8 cellular contexts compared by ENCODE assay signal in genomic region chr7:149285581-149285975, GRCh38. TPM values are rescaled to one million over a fixed set of nuclear protein-coding genes. Genes with fewer than 3 reads are reported as not detected.
DNase-seq lines count a peak whose midpoint lies in the region; ATAC-seq, FAIRE-seq and TF ChIP-seq lines count a peak whose summit lies in the region.

No MANE protein-coding gene starts in this region.

- BruUV-seq in OCI-LY7 (replicated peaks; lab: Mats Ljungman, UMichigan): no TSS peak

- CTCF ChIA-PET in OCI-LY7 (lab: Charles Lee; ENCODE audit: unreplicated experiment) (interaction anchor here (0.6 kb wide), 1 partner anchor 90 kb away, joined by 3 read pairs; the partner anchor contains the start of gene ZNF282), H1 (lab: Charles Lee; ENCODE audit: partially characterized antibody) (interaction anchor here (0.9 to 4.4 kb wide), 11 partner anchors 9 to 120 kb away, joined by 3 to 21 read pairs (median 7); partner anchors contain the start of genes ZNF282 and ZNF783)

- no peak overlapping the region for H3K56ac ChIP-seq in H1 (replicated peaks; ENCODE audit: insufficient read length, low read depth, low read length)

- H2BK15ac ChIP-seq in H1 (ENCODE audit: low read length): no peak overlapping the region

- H3K79me2 ChIP-seq in OCI-LY7 (ENCODE audit: insufficient read depth, low read depth, low read length) (no peaks in the 10 kb centered on the region), H1 (ENCODE audit: control insufficient read depth in 1 of 2, insufficient read depth in 2 of 2, low read length in 2 of 2) (no peaks in the 10 kb centered on the region)

- H3K14ac ChIP-seq in H1 (ENCODE audit: insufficient read length): no peak overlapping the region

- peak in 1 of 2 experiments; percentile 5; a peak in 1 of 3 replicates for TF ChIP-seq POLR2A in H1 (IDR thresholded peaks at IDR 0.05; ENCODE audit: control extremely low read depth in 1 of 2, low read depth in 2 of 2, low read length in 2 of 2)

- peak overlapping the region; percentile 78 for H3K18ac ChIP-seq in H1 (ENCODE audit: extremely low read depth, low read length)

- TF ChIP-seq RAD21 in H1 (IDR thresholded peaks at IDR 0.05 in 1 of 2, conservative IDR thresholded peaks at IDR 0.05 in 1 of 2; ENCODE audit: low read depth in 2 of 2, low read length in 2 of 2): no peak

- peak overlapping the region; percentile 64 for H3K4me3 ChIP-seq in OCI-LY7 (ENCODE audit: low read depth, low read length, poor library complexity, severe bottlenecking)
- H3K4me3 ChIP-seq in H1 (ENCODE audit: extremely low read depth in 1 of 4, insufficient read depth in 2 of 4, low read depth in 3 of 4, low read length in 4 of 4): peak overlapping the region; percentile 73 to 79 (median 74)
- peak overlapping the region; percentile 77 for H3K4me3 ChIP-seq in mucosa of stomach (ENCODE audit: low read length)

- H3K27me3 ChIP-seq in H1 (replicated peaks in 1 of 4; ENCODE audit: control insufficient read depth in 3 of 4, extremely low read depth in 1 of 4, insufficient read depth in 3 of 4, low read length in 3 of 4) (peaks cover 0 to 8% (median 4%) of the 10 kb centered on the region in 4 experiments; a peak in 3 of 7 replicates), mucosa of stomach (ENCODE audit: control insufficient read depth, insufficient read depth, low read length) (peaks cover 4% of the 10 kb centered on the region)

- H3K79me1 ChIP-seq in H1 (ENCODE audit: low read depth, low read length): peaks cover 3% of the 10 kb centered on the region

- H3K9me2 ChIP-seq in OCI-LY7 (ENCODE audit: insufficient read depth, low read length): no peaks in the 10 kb centered on the region

- no peak overlapping the region for H4K5ac ChIP-seq in H1 (ENCODE audit: insufficient read length, low read depth, low read length)

- DNase-seq in GM03348 (ENCODE audit: low spot score) (peak; percentile 54), OCI-LY7 (ENCODE audit: low spot score) (no peak), H1 (ENCODE audit: low read depth in 1 of 2, low spot score in 2 of 2) (no peak), GM19240 (ENCODE audit: insufficient read length, low spot score) (no peak), SKM-1 treated with dmso at 0.1 percent for 144 hours (lab: John Stamatoyannopoulos, UW; ENCODE audit: unreplicated experiment) (no peak)
- DNase-seq in activated CD4-positive, alpha-beta T cell treated with anti-CD3 and anti-CD28 coated beads, Interleukin-2, amount 50 U/mL, for 4 hours: no peak

- H3K4ac ChIP-seq in H1 (replicated peaks; ENCODE audit: insufficient read length, low read depth, low read length): peak overlapping the region; percentile 33

- peak overlapping the region; percentile 44; the same call in 1 of the 2 replicates for H2BK5ac ChIP-seq in H1 (ENCODE audit: low read depth, low read length)

- H2BK12ac ChIP-seq in H1 (ENCODE audit: low read depth, low read length): no peak overlapping the region

- intact Hi-C loops in OCI-LY7 (cut with micrococcal nuclease; ENCODE audit: unreplicated experiment): loop anchor here (1.0 kb wide), 1 partner anchor 23 kb away; the partner anchor contains the start of gene ZNF783

- no peak for ATAC-seq in HG03457 (IDR thresholded peaks at IDR 0.05; ENCODE audit: unreplicated experiment)

- H3K9ac ChIP-seq in H1 (replicated peaks in 1 of 4; ENCODE audit: extremely low read depth in 1 of 4, low read depth in 3 of 4, low read length in 3 of 4): peak overlapping the region; percentile 63 to 76 (median 74)
- H3K9ac ChIP-seq in mucosa of stomach (ENCODE audit: low read length): peak overlapping the region; percentile 59

- peak overlapping the region; percentile 96 for H4K8ac ChIP-seq in H1 (ENCODE audit: extremely low read depth, insufficient read depth, low read length)

- H3K4me2 ChIP-seq in OCI-LY7 (ENCODE audit: low read length) (peak overlapping the region; percentile 87), H1 (ENCODE audit: insufficient read depth in 1 of 2, low read depth in 2 of 2, low read length in 2 of 2) (peak overlapping the region; percentile 91 to 97)

- no peak overlapping the region for H2AK5ac ChIP-seq in H1 (ENCODE audit: low read depth, low read length)

- H3K9me3 ChIP-seq in OCI-LY7 (ENCODE audit: low read length) (no peaks in the 10 kb centered on the region), H1 (ENCODE audit: insufficient read depth in 2 of 2, low read depth in 1 of 2, low read length in 1 of 2) (no peaks in the 10 kb centered on the region), mucosa of stomach (ENCODE audit: control insufficient read depth, low read length) (no peaks in the 10 kb centered on the region)

- peaks cover 5% of the 10 kb centered on the region for H3K23me2 ChIP-seq in H1 (ENCODE audit: low read depth, low read length)

- H3K36me3 ChIP-seq in OCI-LY7 (ENCODE audit: insufficient read depth, low read length): peaks cover 1% of the 10 kb centered on the region; the same call in 1 of the 2 replicates
- H3K36me3 ChIP-seq in H1 (ENCODE audit: control insufficient read depth in 2 of 4, insufficient read depth in 4 of 4, low read length in 3 of 4): peaks cover 0 to 7% (median 0%) of the 10 kb centered on the region in 4 experiments; a peak in 1 of 8 replicates
- no peaks in the 10 kb centered on the region for H3K36me3 ChIP-seq in mucosa of stomach (ENCODE audit: control insufficient read depth, insufficient read depth, low read length)

- no peak overlapping the region for H2BK120ac ChIP-seq in H1 (replicated peaks; ENCODE audit: low read depth, low read length)

- H2AFZ ChIP-seq in OCI-LY7 (ENCODE audit: low read length) (peak overlapping the region; percentile 17; the same call in 1 of the 2 replicates), H1 (ENCODE audit: low read length) (peak overlapping the region; percentile 60; the same call in 1 of the 2 replicates)

- H4K91ac ChIP-seq in H1 (replicated peaks; ENCODE audit: insufficient read length, low read length): peak overlapping the region; percentile 59

- TF ChIP-seq EP300 in H1 (IDR thresholded peaks at IDR 0.05; ENCODE audit: borderline replicate concordance in 1 of 2, low read depth in 2 of 2, low read length in 2 of 2): no peak

- FAIRE-seq in H1 (lab: Jason Lieb, UNC): no peak

- H3K4me1 ChIP-seq in OCI-LY7 (ENCODE audit: insufficient read depth, low read length, poor library complexity, severe bottlenecking): peaks cover 34% of the 10 kb centered on the region
- H3K4me1 ChIP-seq in H1 (replicated peaks in 1 of 4; ENCODE audit: control insufficient read depth in 3 of 4, insufficient read depth in 4 of 4, low read length in 3 of 4): peaks cover 0 to 6% (median 4%) of the 10 kb centered on the region in 4 experiments; a peak in 5 of 7 replicates
- H3K4me1 ChIP-seq in mucosa of stomach (ENCODE audit: control insufficient read depth, insufficient read depth, low read length): peaks cover 16% of the 10 kb centered on the region

- 13% methylated on average over 12 of the region's 12 CpGs; no CpG with 5 or more reads in 1 of the 2 experiments for WGBS in H1 (ENCODE audit: extremely low coverage in 1 of 2, insufficient coverage in 1 of 2, insufficient read length in 1 of 2, insufficient replicate concordance in 2 of 2, low coverage in 1 of 2, low lambda C conversion rate in 2 of 2, missing lambda C conversion rate in 1 of 2), 2 experiments

- H3K23ac ChIP-seq in H1 (ENCODE audit: insufficient read length): no peak overlapping the region

- POLR2A ChIA-PET in OCI-LY7 (lab: Charles Lee): interaction anchor here (0.6 to 1.7 kb wide), 4 partner anchors 11 to 28 kb away, joined by 4 to 10 read pairs (median 5); partner anchors contain the start of gene ZNF783
- POLR2A ChIA-PET in H1 (lab: Charles Lee; ENCODE audit: partially characterized antibody): interaction anchor here (0.7 to 2.7 kb wide), 10 partner anchors 10 to 194 kb away, joined by 3 to 12 read pairs (median 4); partner anchors contain the start of genes ZNF777 and ZNF783

- no peak for TF ChIP-seq CTCF in OCI-LY7 (conservative IDR thresholded peaks at IDR 0.05; ENCODE audit: low read length)
- no peak for TF ChIP-seq CTCF in H1 (IDR thresholded peaks at IDR 0.05; ENCODE audit: control extremely low read depth in 1 of 3, insufficient read depth in 1 of 3, low read depth in 1 of 3, low read length in 3 of 3)

- no peak overlapping the region for H2BK20ac ChIP-seq in H1 (ENCODE audit: low read length)

- H4K20me1 ChIP-seq in OCI-LY7 (ENCODE audit: insufficient read depth, low read length) (peaks cover 4% of the 10 kb centered on the region; the same call in 1 of the 2 replicates), H1 (replicated peaks in 1 of 2; ENCODE audit: control insufficient read depth in 1 of 2, insufficient read depth in 2 of 2, low read length in 2 of 2) (peaks cover 0 to 5% of the 10 kb centered on the region in 2 experiments)

- no peak overlapping the region for H3K27ac ChIP-seq in OCI-LY7 (ENCODE audit: low read depth, low read length, poor library complexity, severe bottlenecking)
- no peak overlapping the region for H3K27ac ChIP-seq in H1 (ENCODE audit: low read depth, low read length)

TF ChIP-seq in H1, 55 proteins besides CTCF, POLR2A, EP300 and RAD21 (continues in another document):
- TF ChIP-seq SUZ12 (IDR thresholded peaks at IDR 0.05; ENCODE audit: low read length) (no peak), KDM4A (IDR thresholded peaks at IDR 0.05; ENCODE audit: low read depth, low read length, severe bottlenecking) (peak; percentile 8), SP1 (IDR thresholded peaks at IDR 0.05; ENCODE audit: low read depth, low read length) (no peak)

RNA-seq across cellular contexts. Expression of gene ZNF783, which starts 23.6 kb away (rescaled TPM):
- total RNA-seq in OCI-LY7 (2014; rRNA removed; shearing (Covaris generic)): 10.5 and 13.1 TPM in 2 replicates
- 18.8 and 19.4 TPM in 2 replicates for total RNA-seq in OCI-LY7 (2022)
- total RNA-seq in H1 (2021; fragmentation: NEBNext Ultra II Directional; extraction: Animal tissue kit (Norgen Biotek cat#: 25700)): 7.3 and 8.3 TPM in 2 replicates
- 8.2 and 10.3 TPM in 2 replicates for polyA plus RNA-seq in H1 (2011; rRNA removed)
- polyA plus RNA-seq in H1 (2011; cell fraction: cytosol; rRNA removed): 10.9 TPM
- 28.9 TPM for polyA plus RNA-seq in H1 (2011; cell fraction: nucleus; rRNA removed)
- 4.0 to 9.1 TPM (median 6.6 TPM) in 4 replicates for polyA plus RNA-seq in H1 (2012, experiment 1 of 2)
- 3.2 TPM for polyA plus RNA-seq in H1 (2012, experiment 2 of 2)
- polyA plus RNA-seq in H1 (2013, experiment 1 of 2): 4.3 TPM
- polyA plus RNA-seq in H1 (2013, experiment 2 of 2): 4.2 TPM
- polyA minus RNA-seq in H1 (2011; rRNA and poly(A)+ RNA removed): 4.8 and 5.3 TPM in 2 replicates
- 3.9 TPM for polyA minus RNA-seq in H1 (2011; cell fraction: cytosol; rRNA and poly(A)+ RNA removed)
- 11.9 TPM for polyA minus RNA-seq in H1 (2011; cell fraction: nucleus; rRNA and poly(A)+ RNA removed)

RNA-seq across cellular contexts. Expression of gene ZNF212, which starts 46.1 kb away (rescaled TPM):
- 11.6 and 13.1 TPM in 2 replicates for total RNA-seq in OCI-LY7 (2014; rRNA removed; shearing (Covaris generic))
- 12.7 and 14.1 TPM in 2 replicates for total RNA-seq in OCI-LY7 (2022)
- 19.3 and 20.1 TPM in 2 replicates for total RNA-seq in H1 (2021; fragmentation: NEBNext Ultra II Directional; extraction: Animal tissue kit (Norgen Biotek cat#: 25700))
- 6.7 and 9.1 TPM in 2 replicates for polyA plus RNA-seq in H1 (2011; rRNA removed)
- polyA plus RNA-seq in H1 (2011; cell fraction: cytosol; rRNA removed): 10.7 TPM
- polyA plus RNA-seq in H1 (2011; cell fraction: nucleus; rRNA removed): 13.6 TPM
- polyA plus RNA-seq in H1 (2012, experiment 1 of 2): 13.3 to 16.9 TPM (median 14.4 TPM) in 4 replicates
- 8.3 TPM for polyA plus RNA-seq in H1 (2012, experiment 2 of 2)
- polyA plus RNA-seq in H1 (2013, experiment 1 of 2): 7.2 TPM
- 7.1 TPM for polyA plus RNA-seq in H1 (2013, experiment 2 of 2)
- 6.1 and 8.2 TPM in 2 replicates for polyA minus RNA-seq in H1 (2011; rRNA and poly(A)+ RNA removed)
- polyA minus RNA-seq in H1 (2011; cell fraction: cytosol; rRNA and poly(A)+ RNA removed): 7.0 TPM
- polyA minus RNA-seq in H1 (2011; cell fraction: nucleus; rRNA and poly(A)+ RNA removed): 9.7 TPM
